Comparison of ENCODE assay signal across 17 cellular contexts in genomic region chr17:67107811-67108210, GRCh38.
DNase-seq lines count a peak whose midpoint lies in the region; ATAC-seq and TF ChIP-seq lines count a peak whose summit lies in the region.
"Had no signal": no experiment of that assay in that cellular context is flagged by ENCODE, and none has a peak within 500 bp of the region (broad histone marks: within the 10 kb centered on the region; RNA-seq: fewer than 3 reads in every experiment).

No MANE protein-coding gene starts in this region.

- H3K36me3 ChIP-seq in BJ (ENCODE audit: control insufficient read depth, insufficient read depth, low read length) = peaks cover 14% of the 10 kb centered on the region

- H3K27me3 ChIP-seq in BJ (ENCODE audit: control insufficient read depth, insufficient read depth, low read length) = no peaks in the 10 kb centered on the region

- ATAC-seq in HG02678 (IDR thresholded peaks at IDR 0.05; ENCODE audit: unreplicated experiment) = no peak
- ATAC-seq: A549, K562, SK-N-SH treated with all-trans-retinoic acid at 6 μM for 48 hours had no signal

- CTCF ChIA-PET in BJ (lab: Yijun Ruan, JAX) = no interaction called here

- peak; percentile 27 for DNase-seq in BJ (ENCODE audit: low read depth)
- peak; percentile 16 for DNase-seq in SK-MEL-5 (ENCODE audit: low read depth, low spot score)
- DNase-seq in foreskin fibroblast = peak; percentile 36 to 50
- peak; percentile 11 for DNase-seq in renal cortical epithelial cell (ENCODE audit: low read depth)
- DNase-seq in HuH-7.5 (ENCODE audit: low spot score) = no peak
- no peak for DNase-seq in NCI-H2227 treated with DMSO at 0.1 percent for 48 hours (lab: John Stamatoyannopoulos, UW)
- DNase-seq in hypothalamus (lab: John Stamatoyannopoulos, UW) = no peak
- DNase-seq: DMS79, H9, NCI-H1105 treated with DMSO at 0.1 percent for 48 hours, NCI-H1694, NCI-H510A treated with DMSO at 0.1 percent for 48 hours, SHP77 treated with DMSO at 0.1 percent for 48 hours had no signal

- in situ Hi-C loops in SK-MEL-5 (cut with HindIII; ENCODE audit: low pct_unique_long_range_greater_than_20kb, low sequenced_read_pairs) = no loop called here

- TF ChIP-seq CTCF in BJ (IDR thresholded peaks at IDR 0.05; ENCODE audit: insufficient read depth, low read depth, low read length) (no peak), foreskin fibroblast (IDR thresholded peaks at IDR 0.05; ENCODE audit: low read depth, low read length) (no peak)

- H3K4me3 ChIP-seq in BJ (ENCODE audit: low read depth, low read length) (no peak overlapping the region), foreskin fibroblast (ENCODE audit: low read depth in 1 of 2, low read length in 2 of 2) (no peak overlapping the region)
- H3K4me3 ChIP-seq: A549, K562 had no signal

- POLR2A ChIA-PET in BJ (lab: Charles Lee) = no interaction called here

Comparison
In these comparisons a context has a peak if more than half of its experiments do, and no peak if none do; other contexts are left out.
1. DNase-seq: peak in BJ (single experiment), SK-MEL-5 (single experiment), foreskin fibroblast (2 of 2) and renal cortical epithelial cell (single experiment); none in HuH-7.5 (single experiment), NCI-H2227 treated with DMSO at 0.1 percent for 48 hours (single experiment) and hypothalamus (0 of 51).